Comparison of ENCODE assay signal across 17 cellular contexts in genomic region chr12:121453629-121454028, GRCh38.
"Had no signal": no experiment of that assay in that cellular context is flagged by ENCODE, and none has a peak within 500 bp of the region (broad histone marks: within the 10 kb centered on the region; RNA-seq: fewer than 3 reads in every experiment).

No MANE protein-coding gene starts in this region.

- H3K27ac Mint-ChIP-seq: activated naive CD8-positive, alpha-beta T cell treated with anti-CD3 and anti-CD28 coated beads, Interleukin-2, amount 50 U/mL, for 24 hours had no signal

- DNase-seq: activated CD4-positive, alpha-beta T cell treated with anti-CD3 and anti-CD28 coated beads for 4 hours; activated naive CD4-positive, alpha-beta T cell treated with Interleukin-2 at 50 U/mL for 16 hours; activated naive CD8-positive, alpha-beta T cell treated with anti-CD3 and anti-CD28 coated beads, Interleukin-2, amount 50 U/mL, for 24 hours; erythroblast; heart right ventricle; mammary epithelial cell; mucosa of descending colon; naive thymus-derived CD4-positive, alpha-beta T cell; stimulated activated CD4-positive, alpha-beta T cell treated with anti-CD3 and anti-CD28 coated beads, Interleukin-15, amount 100 ng/mL, for 24 hours; stimulated activated CD4-positive, alpha-beta T cell treated with anti-CD3 and anti-CD28 coated beads, Interleukin-4, amount 100 ng/mL, for 1 hour; stimulated activated naive CD4-positive, alpha-beta T cell treated with Interleukin-2 at 50 U/mL for 16 hours; substantia nigra; transverse colon; WERI-Rb-1 had no signal

- H3K27me3 ChIP-seq: breast epithelium, gastroesophageal sphincter, heart right ventricle, transverse colon had no signal

- H3K36me3 ChIP-seq: breast epithelium, transverse colon had no signal

- ATAC-seq: activated naive CD8-positive, alpha-beta T cell treated with anti-CD3 and anti-CD28 coated beads, Interleukin-2, amount 50 U/mL, for 24 hours; gastroesophageal sphincter; naive thymus-derived CD4-positive, alpha-beta T cell had no signal

- H3K4me3 Mint-ChIP-seq: activated naive CD8-positive, alpha-beta T cell treated with anti-CD3 and anti-CD28 coated beads, Interleukin-2, amount 50 U/mL, for 24 hours; naive thymus-derived CD4-positive, alpha-beta T cell had no signal

- H3K27ac ChIP-seq: WERI-Rb-1 had no signal

- H3K4me1 ChIP-seq: breast epithelium had no signal

- H3K4me3 ChIP-seq: breast epithelium, gastroesophageal sphincter, heart right ventricle, mucosa of descending colon, skin epidermis, transverse colon had no signal

- H3K9me3 ChIP-seq: breast epithelium, gastroesophageal sphincter, heart right ventricle, mucosa of descending colon, transverse colon had no signal

- H3K9me3 Mint-ChIP-seq: activated naive CD8-positive, alpha-beta T cell treated with anti-CD3 and anti-CD28 coated beads, Interleukin-2, amount 50 U/mL, for 24 hours had no signal

- H3K27me3 Mint-ChIP-seq: activated naive CD8-positive, alpha-beta T cell treated with anti-CD3 and anti-CD28 coated beads, Interleukin-2, amount 50 U/mL, for 24 hours; naive thymus-derived CD4-positive, alpha-beta T cell had no signal
